ENCODE assay signal across 14 cellular contexts in genomic region chr1:223479718-223480425, GRCh38.
DNase-seq lines count a peak whose midpoint lies in the region; ATAC-seq lines count a peak whose summit lies in the region.
"Had no signal": no experiment of that assay in that cellular context is flagged by ENCODE, and none has a peak within 500 bp of the region (broad histone marks: within the 10 kb centered on the region; RNA-seq: fewer than 3 reads in every experiment).

No MANE protein-coding gene starts in this region.

- H3K36me3 ChIP-seq in HUES48 (ENCODE audit: control insufficient read depth, insufficient read depth, low read length): no peaks in the 10 kb centered on the region
- H3K36me3 ChIP-seq: ovary, spleen had no signal

- H3K9me3 ChIP-seq in HUES48 (ENCODE audit: control insufficient read depth, insufficient read depth, low read length): no peaks in the 10 kb centered on the region
- H3K9me3 ChIP-seq: ovary, spleen had no signal

- no peaks in the 10 kb centered on the region for H3K27me3 ChIP-seq in HUES48 (ENCODE audit: control insufficient read depth, insufficient read depth, low read length)
- H3K27me3 ChIP-seq: ovary had no signal

- ATAC-seq in HG03432 (IDR thresholded peaks at IDR 0.05; ENCODE audit: unreplicated experiment): no peak

- no peak overlapping the region for H3K9ac ChIP-seq in HUES48 (ENCODE audit: low read depth, low read length)

- H3K4me1 ChIP-seq in HUES48 (ENCODE audit: control insufficient read depth, insufficient read depth, low read length): peaks cover 5% of the 10 kb centered on the region; the same call in 1 of the 2 replicates
- H3K4me1 ChIP-seq: spleen had no signal

- no peak overlapping the region for H3K27ac ChIP-seq in HUES48 (ENCODE audit: low read depth, low read length)
- H3K27ac ChIP-seq: C4-2B, ovary, PC-9, spleen had no signal

- peak; percentile 84 for DNase-seq in DMS79 (lab: John Stamatoyannopoulos, UW)
- peak; percentile 52 for DNase-seq in NCI-H510A treated with DMSO at 0.1 percent for 48 hours (lab: John Stamatoyannopoulos, UW)
- peak; percentile 36 for DNase-seq in iPS-NIHi11 (ENCODE audit: low spot score)
- DNase-seq in iPS-NIHi7 (ENCODE audit: extremely low spot score): no peak
- no peak for DNase-seq in epidermal melanocyte (ENCODE audit: insufficient read length, low spot score)
- no peak for DNase-seq in Ammon's horn (ENCODE audit: low spot score)
- DNase-seq: midbrain, NCI-H146, ovary, PC-9, spleen had no signal

- H3K4me3 ChIP-seq in HUES48 (ENCODE audit: low read depth, low read length): 0 out of 2 replicates have a peak overlapping the region, but pooled peaks have one; percentile 3
- H3K4me3 ChIP-seq: ovary, PC-9, spleen had no signal

Comparison
In these comparisons a context has a peak if more than half of its experiments do, and no peak if none do; other contexts are left out.
1. DNase-seq: peak in DMS79 (single experiment), NCI-H510A treated with DMSO at 0.1 percent for 48 hours (single experiment) and iPS-NIHi11 (single experiment); none in iPS-NIHi7 (single experiment), epidermal melanocyte (single experiment) and Ammon's horn (single experiment).